Comparison of ENCODE assay signal across 1 cellular context in the genomic region with DNA sequence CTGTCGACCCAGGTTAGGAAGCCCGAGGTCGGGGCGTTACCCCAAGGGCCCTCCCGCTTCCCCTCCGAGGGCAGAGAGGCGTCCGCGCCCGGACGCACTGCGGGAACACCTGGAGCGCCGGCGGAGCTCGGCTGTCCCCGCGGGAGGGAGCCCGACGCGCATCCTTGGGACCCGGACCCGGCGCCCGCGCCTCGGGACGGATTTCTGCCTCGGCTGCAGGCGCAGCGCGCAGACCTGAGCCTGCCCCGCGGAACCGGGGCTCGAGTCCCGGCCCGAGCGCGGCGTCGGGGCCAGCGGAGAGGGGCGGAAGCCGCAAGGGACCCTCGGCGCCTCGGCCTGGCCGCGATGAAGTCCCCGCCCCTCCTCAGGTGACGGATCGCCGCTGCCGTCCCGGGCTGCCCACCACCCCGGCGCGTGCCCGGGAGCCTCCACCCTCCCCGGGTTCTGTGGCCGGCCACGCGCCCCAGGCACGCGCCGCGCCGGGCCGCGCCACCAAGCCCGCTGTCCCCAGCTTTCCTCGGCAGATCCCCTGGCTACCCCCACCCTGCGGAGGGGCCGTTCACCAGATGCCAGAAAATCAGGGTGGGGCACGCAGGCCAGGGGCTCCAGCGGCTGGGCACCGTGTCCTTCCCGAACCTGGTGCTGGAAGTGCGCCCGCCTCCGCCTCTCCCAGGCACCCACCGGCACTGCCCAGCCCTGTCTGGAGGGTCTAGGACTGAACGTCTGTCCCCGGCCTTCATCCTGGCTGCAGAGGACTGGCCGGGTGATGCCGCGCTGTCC.
TF ChIP-seq lines count a peak whose summit lies in the region.

No MANE protein-coding gene starts in this region.

TF ChIP-seq in WTC11, 78 proteins besides CTCF, POLR2A, EP300 and RAD21 (continued from another document):
- TF ChIP-seq NFYB (CRISPR knock-in tag; conservative IDR thresholded peaks at IDR 0.05; ENCODE audit: low read depth) (no peak), NR1H2 (CRISPR knock-in tag; IDR thresholded peaks at IDR 0.05) (0 out of 2 replicates have a peak, but pooled peaks have one; percentile 2), ZNF416 (CRISPR knock-in tag; IDR thresholded peaks at IDR 0.05) (no peak), ELF4 (CRISPR knock-in tag; IDR thresholded peaks at IDR 0.05; ENCODE audit: low read depth) (no peak; the same call in 1 of the 2 replicates), ZBTB21 (CRISPR knock-in tag; IDR thresholded peaks at IDR 0.05; ENCODE audit: borderline replicate concordance) (no peak; the same call in 1 of the 2 replicates), SP1 (CRISPR knock-in tag; conservative IDR thresholded peaks at IDR 0.05) (peak; percentile 26; the same call in 1 of the 2 replicates), EMX1 (CRISPR knock-in tag; IDR thresholded peaks at IDR 0.05) (no peak), CREM (CRISPR knock-in tag; IDR thresholded peaks at IDR 0.05) (0 out of 2 replicates have a peak, but pooled peaks have one; percentile 61), TEAD4 (CRISPR knock-in tag; IDR thresholded peaks at IDR 0.05) (no peak), KAT7 (CRISPR knock-in tag; IDR thresholded peaks at IDR 0.05; ENCODE audit: borderline replicate concordance) (no peak), ZNF232 (CRISPR knock-in tag; IDR thresholded peaks at IDR 0.05) (no peak), NR3C1 (CRISPR knock-in tag; conservative IDR thresholded peaks at IDR 0.05; ENCODE audit: low read depth) (no peak), GTF2I (CRISPR knock-in tag; conservative IDR thresholded peaks at IDR 0.05) (no peak), JUN (CRISPR knock-in tag; IDR thresholded peaks at IDR 0.05) (no peak), GABPB1 (CRISPR knock-in tag; IDR thresholded peaks at IDR 0.05) (no peak), FOXK1 (CRISPR knock-in tag; IDR thresholded peaks at IDR 0.05) (peak; percentile 59; the same call in 1 of the 2 replicates), HMGA2 (CRISPR knock-in tag; IDR thresholded peaks at IDR 0.05) (no peak), ZNF138 (CRISPR knock-in tag; conservative IDR thresholded peaks at IDR 0.05) (no peak), SOX15 (CRISPR knock-in tag; IDR thresholded peaks at IDR 0.05) (no peak), PRRX2 (CRISPR knock-in tag; IDR thresholded peaks at IDR 0.05) (no peak), FOXP1 (CRISPR knock-in tag; IDR thresholded peaks at IDR 0.05; ENCODE audit: borderline replicate concordance) (peak; percentile 64; the same call in 1 of the 2 replicates), IRF2 (CRISPR knock-in tag; IDR thresholded peaks at IDR 0.05; ENCODE audit: borderline replicate concordance, low read depth) (no peak), ZNF219 (CRISPR knock-in tag; IDR thresholded peaks at IDR 0.05; ENCODE audit: borderline replicate concordance) (no peak), NR2C2 (CRISPR knock-in tag; IDR thresholded peaks at IDR 0.05) (no peak), MYBL2 (CRISPR knock-in tag; IDR thresholded peaks at IDR 0.05) (no peak)
- TF ChIP-seq, protein P1, sequence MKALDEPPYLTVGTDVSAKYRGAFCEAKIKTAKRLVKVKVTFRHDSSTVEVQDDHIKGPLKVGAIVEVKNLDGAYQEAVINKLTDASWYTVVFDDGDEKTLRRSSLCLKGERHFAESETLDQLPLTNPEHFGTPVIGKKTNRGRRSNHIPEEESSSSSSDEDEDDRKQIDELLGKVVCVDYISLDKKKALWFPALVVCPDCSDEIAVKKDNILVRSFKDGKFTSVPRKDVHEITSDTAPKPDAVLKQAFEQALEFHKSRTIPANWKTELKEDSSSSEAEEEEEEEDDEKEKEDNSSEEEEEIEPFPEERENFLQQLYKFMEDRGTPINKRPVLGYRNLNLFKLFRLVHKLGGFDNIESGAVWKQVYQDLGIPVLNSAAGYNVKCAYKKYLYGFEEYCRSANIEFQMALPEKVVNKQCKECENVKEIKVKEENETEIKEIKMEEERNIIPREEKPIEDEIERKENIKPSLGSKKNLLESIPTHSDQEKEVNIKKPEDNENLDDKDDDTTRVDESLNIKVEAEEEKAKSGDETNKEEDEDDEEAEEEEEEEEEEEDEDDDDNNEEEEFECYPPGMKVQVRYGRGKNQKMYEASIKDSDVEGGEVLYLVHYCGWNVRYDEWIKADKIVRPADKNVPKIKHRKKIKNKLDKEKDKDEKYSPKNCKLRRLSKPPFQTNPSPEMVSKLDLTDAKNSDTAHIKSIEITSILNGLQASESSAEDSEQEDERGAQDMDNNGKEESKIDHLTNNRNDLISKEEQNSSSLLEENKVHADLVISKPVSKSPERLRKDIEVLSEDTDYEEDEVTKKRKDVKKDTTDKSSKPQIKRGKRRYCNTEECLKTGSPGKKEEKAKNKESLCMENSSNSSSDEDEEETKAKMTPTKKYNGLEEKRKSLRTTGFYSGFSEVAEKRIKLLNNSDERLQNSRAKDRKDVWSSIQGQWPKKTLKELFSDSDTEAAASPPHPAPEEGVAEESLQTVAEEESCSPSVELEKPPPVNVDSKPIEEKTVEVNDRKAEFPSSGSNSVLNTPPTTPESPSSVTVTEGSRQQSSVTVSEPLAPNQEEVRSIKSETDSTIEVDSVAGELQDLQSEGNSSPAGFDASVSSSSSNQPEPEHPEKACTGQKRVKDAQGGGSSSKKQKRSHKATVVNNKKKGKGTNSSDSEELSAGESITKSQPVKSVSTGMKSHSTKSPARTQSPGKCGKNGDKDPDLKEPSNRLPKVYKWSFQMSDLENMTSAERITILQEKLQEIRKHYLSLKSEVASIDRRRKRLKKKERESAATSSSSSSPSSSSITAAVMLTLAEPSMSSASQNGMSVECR (CRISPR knock-in tag; IDR thresholded peaks at IDR 0.05; ENCODE audit: borderline replicate concordance), result peak; percentile 11; the same call in 1 of the 2 replicates
- TF ChIP-seq, protein P2, sequence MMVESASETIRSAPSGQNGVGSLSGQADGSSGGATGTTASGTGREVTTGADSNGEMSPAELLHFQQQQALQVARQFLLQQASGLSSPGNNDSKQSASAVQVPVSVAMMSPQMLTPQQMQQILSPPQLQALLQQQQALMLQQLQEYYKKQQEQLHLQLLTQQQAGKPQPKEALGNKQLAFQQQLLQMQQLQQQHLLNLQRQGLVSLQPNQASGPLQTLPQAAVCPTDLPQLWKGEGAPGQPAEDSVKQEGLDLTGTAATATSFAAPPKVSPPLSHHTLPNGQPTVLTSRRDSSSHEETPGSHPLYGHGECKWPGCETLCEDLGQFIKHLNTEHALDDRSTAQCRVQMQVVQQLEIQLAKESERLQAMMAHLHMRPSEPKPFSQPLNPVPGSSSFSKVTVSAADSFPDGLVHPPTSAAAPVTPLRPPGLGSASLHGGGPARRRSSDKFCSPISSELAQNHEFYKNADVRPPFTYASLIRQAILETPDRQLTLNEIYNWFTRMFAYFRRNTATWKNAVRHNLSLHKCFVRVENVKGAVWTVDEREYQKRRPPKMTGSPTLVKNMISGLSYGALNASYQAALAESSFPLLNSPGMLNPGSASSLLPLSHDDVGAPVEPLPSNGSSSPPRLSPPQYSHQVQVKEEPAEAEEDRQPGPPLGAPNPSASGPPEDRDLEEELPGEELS (CRISPR knock-in tag; IDR thresholded peaks at IDR 0.05), result no peak
- TF ChIP-seq, protein P3, sequence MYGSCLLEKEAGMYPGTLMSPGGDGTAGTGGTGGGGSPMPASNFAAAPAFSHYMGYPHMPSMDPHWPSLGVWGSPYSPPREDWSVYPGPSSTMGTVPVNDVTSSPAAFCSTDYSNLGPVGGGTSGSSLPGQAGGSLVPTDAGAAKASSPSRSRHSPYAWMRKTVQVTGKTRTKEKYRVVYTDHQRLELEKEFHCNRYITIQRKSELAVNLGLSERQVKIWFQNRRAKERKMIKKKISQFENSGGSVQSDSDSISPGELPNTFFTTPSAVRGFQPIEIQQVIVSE (CRISPR knock-in tag; IDR thresholded peaks at IDR 0.05; ENCODE audit: borderline replicate concordance), result no peak
- TF ChIP-seq, protein P4, sequence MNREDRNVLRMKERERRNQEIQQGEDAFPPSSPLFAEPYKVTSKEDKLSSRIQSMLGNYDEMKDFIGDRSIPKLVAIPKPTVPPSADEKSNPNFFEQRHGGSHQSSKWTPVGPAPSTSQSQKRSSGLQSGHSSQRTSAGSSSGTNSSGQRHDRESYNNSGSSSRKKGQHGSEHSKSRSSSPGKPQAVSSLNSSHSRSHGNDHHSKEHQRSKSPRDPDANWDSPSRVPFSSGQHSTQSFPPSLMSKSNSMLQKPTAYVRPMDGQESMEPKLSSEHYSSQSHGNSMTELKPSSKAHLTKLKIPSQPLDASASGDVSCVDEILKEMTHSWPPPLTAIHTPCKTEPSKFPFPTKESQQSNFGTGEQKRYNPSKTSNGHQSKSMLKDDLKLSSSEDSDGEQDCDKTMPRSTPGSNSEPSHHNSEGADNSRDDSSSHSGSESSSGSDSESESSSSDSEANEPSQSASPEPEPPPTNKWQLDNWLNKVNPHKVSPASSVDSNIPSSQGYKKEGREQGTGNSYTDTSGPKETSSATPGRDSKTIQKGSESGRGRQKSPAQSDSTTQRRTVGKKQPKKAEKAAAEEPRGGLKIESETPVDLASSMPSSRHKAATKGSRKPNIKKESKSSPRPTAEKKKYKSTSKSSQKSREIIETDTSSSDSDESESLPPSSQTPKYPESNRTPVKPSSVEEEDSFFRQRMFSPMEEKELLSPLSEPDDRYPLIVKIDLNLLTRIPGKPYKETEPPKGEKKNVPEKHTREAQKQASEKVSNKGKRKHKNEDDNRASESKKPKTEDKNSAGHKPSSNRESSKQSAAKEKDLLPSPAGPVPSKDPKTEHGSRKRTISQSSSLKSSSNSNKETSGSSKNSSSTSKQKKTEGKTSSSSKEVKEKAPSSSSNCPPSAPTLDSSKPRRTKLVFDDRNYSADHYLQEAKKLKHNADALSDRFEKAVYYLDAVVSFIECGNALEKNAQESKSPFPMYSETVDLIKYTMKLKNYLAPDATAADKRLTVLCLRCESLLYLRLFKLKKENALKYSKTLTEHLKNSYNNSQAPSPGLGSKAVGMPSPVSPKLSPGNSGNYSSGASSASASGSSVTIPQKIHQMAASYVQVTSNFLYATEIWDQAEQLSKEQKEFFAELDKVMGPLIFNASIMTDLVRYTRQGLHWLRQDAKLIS (CRISPR knock-in tag; IDR thresholded peaks at IDR 0.05; ENCODE audit: borderline replicate concordance), result no peak
- TF ChIP-seq, protein P5, sequence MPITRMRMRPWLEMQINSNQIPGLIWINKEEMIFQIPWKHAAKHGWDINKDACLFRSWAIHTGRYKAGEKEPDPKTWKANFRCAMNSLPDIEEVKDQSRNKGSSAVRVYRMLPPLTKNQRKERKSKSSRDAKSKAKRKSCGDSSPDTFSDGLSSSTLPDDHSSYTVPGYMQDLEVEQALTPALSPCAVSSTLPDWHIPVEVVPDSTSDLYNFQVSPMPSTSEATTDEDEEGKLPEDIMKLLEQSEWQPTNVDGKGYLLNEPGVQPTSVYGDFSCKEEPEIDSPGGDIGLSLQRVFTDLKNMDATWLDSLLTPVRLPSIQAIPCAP (CRISPR knock-in tag; IDR thresholded peaks at IDR 0.05), result no peak
- TF ChIP-seq, protein P6, sequence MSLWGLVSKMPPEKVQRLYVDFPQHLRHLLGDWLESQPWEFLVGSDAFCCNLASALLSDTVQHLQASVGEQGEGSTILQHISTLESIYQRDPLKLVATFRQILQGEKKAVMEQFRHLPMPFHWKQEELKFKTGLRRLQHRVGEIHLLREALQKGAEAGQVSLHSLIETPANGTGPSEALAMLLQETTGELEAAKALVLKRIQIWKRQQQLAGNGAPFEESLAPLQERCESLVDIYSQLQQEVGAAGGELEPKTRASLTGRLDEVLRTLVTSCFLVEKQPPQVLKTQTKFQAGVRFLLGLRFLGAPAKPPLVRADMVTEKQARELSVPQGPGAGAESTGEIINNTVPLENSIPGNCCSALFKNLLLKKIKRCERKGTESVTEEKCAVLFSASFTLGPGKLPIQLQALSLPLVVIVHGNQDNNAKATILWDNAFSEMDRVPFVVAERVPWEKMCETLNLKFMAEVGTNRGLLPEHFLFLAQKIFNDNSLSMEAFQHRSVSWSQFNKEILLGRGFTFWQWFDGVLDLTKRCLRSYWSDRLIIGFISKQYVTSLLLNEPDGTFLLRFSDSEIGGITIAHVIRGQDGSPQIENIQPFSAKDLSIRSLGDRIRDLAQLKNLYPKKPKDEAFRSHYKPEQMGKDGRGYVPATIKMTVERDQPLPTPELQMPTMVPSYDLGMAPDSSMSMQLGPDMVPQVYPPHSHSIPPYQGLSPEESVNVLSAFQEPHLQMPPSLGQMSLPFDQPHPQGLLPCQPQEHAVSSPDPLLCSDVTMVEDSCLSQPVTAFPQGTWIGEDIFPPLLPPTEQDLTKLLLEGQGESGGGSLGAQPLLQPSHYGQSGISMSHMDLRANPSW (CRISPR knock-in tag; conservative IDR thresholded peaks at IDR 0.05; ENCODE audit: low read depth), result no peak
- TF ChIP-seq, protein P7, sequence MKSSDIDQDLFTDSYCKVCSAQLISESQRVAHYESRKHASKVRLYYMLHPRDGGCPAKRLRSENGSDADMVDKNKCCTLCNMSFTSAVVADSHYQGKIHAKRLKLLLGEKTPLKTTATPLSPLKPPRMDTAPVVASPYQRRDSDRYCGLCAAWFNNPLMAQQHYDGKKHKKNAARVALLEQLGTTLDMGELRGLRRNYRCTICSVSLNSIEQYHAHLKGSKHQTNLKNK (CRISPR knock-in tag; IDR thresholded peaks at IDR 0.05), result no peak
- TF ChIP-seq, protein P8, sequence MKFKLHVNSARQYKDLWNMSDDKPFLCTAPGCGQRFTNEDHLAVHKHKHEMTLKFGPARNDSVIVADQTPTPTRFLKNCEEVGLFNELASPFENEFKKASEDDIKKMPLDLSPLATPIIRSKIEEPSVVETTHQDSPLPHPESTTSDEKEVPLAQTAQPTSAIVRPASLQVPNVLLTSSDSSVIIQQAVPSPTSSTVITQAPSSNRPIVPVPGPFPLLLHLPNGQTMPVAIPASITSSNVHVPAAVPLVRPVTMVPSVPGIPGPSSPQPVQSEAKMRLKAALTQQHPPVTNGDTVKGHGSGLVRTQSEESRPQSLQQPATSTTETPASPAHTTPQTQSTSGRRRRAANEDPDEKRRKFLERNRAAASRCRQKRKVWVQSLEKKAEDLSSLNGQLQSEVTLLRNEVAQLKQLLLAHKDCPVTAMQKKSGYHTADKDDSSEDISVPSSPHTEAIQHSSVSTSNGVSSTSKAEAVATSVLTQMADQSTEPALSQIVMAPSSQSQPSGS (CRISPR knock-in tag; IDR thresholded peaks at IDR 0.05; ENCODE audit: borderline replicate concordance, low read depth), result no peak
- TF ChIP-seq, protein P9, sequence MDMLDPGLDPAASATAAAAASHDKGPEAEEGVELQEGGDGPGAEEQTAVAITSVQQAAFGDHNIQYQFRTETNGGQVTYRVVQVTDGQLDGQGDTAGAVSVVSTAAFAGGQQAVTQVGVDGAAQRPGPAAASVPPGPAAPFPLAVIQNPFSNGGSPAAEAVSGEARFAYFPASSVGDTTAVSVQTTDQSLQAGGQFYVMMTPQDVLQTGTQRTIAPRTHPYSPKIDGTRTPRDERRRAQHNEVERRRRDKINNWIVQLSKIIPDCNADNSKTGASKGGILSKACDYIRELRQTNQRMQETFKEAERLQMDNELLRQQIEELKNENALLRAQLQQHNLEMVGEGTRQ (CRISPR knock-in tag; IDR thresholded peaks at IDR 0.05), result peak; percentile 57
- TF ChIP-seq, protein P10, sequence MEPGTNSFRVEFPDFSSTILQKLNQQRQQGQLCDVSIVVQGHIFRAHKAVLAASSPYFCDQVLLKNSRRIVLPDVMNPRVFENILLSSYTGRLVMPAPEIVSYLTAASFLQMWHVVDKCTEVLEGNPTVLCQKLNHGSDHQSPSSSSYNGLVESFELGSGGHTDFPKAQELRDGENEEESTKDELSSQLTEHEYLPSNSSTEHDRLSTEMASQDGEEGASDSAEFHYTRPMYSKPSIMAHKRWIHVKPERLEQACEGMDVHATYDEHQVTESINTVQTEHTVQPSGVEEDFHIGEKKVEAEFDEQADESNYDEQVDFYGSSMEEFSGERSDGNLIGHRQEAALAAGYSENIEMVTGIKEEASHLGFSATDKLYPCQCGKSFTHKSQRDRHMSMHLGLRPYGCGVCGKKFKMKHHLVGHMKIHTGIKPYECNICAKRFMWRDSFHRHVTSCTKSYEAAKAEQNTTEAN (CRISPR knock-in tag; IDR thresholded peaks at IDR 0.05), result no peak
TF ChIP-seq in WTC11: peak in this region for 11.
